Comparison of ENCODE assay signal across 8 cellular contexts in the genomic region with DNA sequence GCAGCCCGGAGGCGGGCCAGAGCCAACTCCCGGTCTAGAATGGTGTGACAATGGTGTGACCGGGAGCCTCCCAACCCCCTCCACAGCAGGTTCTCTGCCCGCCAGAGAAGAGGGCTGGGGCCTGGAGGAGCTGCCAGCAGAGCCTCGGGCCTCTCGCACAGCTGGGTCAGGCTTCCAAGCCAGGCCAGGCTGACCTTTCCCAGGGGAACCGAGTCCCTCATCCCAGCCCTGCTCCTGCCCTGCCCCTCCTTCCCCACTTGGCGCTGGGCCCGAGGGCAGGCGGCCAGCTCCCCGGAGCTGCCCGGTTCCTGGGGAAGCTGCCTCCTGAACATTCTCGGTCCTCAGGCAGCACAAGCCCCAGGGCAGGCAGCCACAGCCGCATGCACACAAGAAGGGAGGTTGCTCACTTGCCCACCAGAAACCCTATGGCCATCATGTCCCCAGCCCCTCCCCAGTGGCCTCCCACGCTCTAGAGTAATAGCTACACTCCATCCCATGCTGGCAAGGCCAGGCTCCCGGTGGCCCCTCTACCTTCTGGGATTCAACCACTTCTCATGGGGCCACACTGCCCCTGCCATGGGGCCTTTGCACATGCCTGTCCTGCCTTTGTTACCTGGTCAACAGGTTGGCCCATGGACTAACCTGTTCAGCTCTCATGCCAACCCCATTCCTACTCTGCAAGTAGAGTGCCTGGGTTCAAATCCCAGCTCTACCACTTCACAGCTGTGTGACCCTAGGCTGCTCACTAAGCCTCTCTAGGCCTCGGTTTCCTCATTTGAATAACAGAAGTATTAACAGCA.
DNase-seq lines count a peak whose midpoint lies in the region; ATAC-seq and TF ChIP-seq lines count a peak whose summit lies in the region.

No MANE protein-coding gene starts in this region.

- H4K20me1 ChIP-seq in GM23338 (replicated peaks; ENCODE audit: insufficient read depth), result peaks cover 6% of the 10 kb centered on the region; the same call in 1 of the 2 replicates

- no peaks in the 10 kb centered on the region for H3F3A ChIP-seq in GM23338 (replicated peaks; ENCODE audit: low read depth)

- peaks cover 2% of the 10 kb centered on the region; the same call in 2 of the 3 replicates for H3K9me3 Mint-ChIP-seq in GM23338
- H3K9me3 Mint-ChIP-seq in CD8-positive, alpha-beta memory T cell, result no peaks in the 10 kb centered on the region

- no peak overlapping the region for H3K4me3 Mint-ChIP-seq in GM23338
- no peak overlapping the region for H3K4me3 Mint-ChIP-seq in CD8-positive, alpha-beta memory T cell

- WGBS in adrenal gland, 4 donors, result 10 to 26% (median 16%) methylated on average over 5 to 18 of the region's 18 CpGs

- H2AFZ ChIP-seq in GM23338, result no peak overlapping the region

- peaks cover 13% of the 10 kb centered on the region; the same call in 2 of the 3 replicates for H3K4me1 Mint-ChIP-seq in GM23338
- H3K4me1 Mint-ChIP-seq in CD8-positive, alpha-beta memory T cell, result peaks cover 21 to 35% (median 27%) of the 10 kb centered on the region in 3 donors

- ATAC-seq in GM23338 (peak; percentile 7), left cardiac atrium (peak; percentile 60 to 69), sciatic nerve (peak; percentile 56), GM19328 (IDR thresholded peaks at IDR 0.05; ENCODE audit: unreplicated experiment) (no peak)

- H3K27me3 ChIP-seq in GM23338 (ENCODE audit: insufficient read depth) (no peaks in the 10 kb centered on the region), adrenal gland (no peaks in the 10 kb centered on the region)
- H3K27me3 ChIP-seq in CD8-positive, alpha-beta memory T cell (ENCODE audit: insufficient read depth, low read length, poor library complexity, severe bottlenecking), result no peaks in the 10 kb centered on the region

- no peaks in the 10 kb centered on the region; the same call in 1 of the 2 replicates for H3K36me3 ChIP-seq in GM23338 (ENCODE audit: insufficient read depth)
- H3K36me3 ChIP-seq in adrenal gland (replicated peaks in 1 of 2), result peaks cover 0 to 24% of the 10 kb centered on the region in 2 donors
- no peaks in the 10 kb centered on the region for H3K36me3 ChIP-seq in CD8-positive, alpha-beta memory T cell (ENCODE audit: insufficient read depth, low read length)

- in situ Hi-C loops in GM13976 (cut with MboI; ENCODE audit: low sequenced_read_pairs, unreplicated experiment), result loop anchor here (25.0 kb wide), 1 partner anchor 369 kb away; no protein-coding TSS in a partner anchor

- peaks cover under 1% of the 10 kb centered on the region; the same call in 1 of the 2 replicates for H3K79me2 ChIP-seq in GM23338 (replicated peaks; ENCODE audit: insufficient read depth)

- POLR2A ChIA-PET in CD8-positive, alpha-beta memory T cell (lab: Charles Lee), result interaction anchor here (0.6 kb wide), 1 partner anchor 216 kb away, joined by 3 read pairs; no protein-coding TSS in a partner anchor
- POLR2A ChIA-PET in HEK293T (lab: Yijun Ruan, JAX), result no interaction called here

- no peak overlapping the region for H3K27ac Mint-ChIP-seq in GM23338
- peak overlapping the region in 2 of 8 donors; percentile 3 to 55 for H3K27ac Mint-ChIP-seq in CD8-positive, alpha-beta memory T cell

- H3K4me3 ChIP-seq in GM23338 (no peak overlapping the region), adrenal gland (no peak overlapping the region)
- no peak overlapping the region for H3K4me3 ChIP-seq in CD8-positive, alpha-beta memory T cell (ENCODE audit: low read length)

- no peaks in the 10 kb centered on the region for H3K9me3 ChIP-seq in adrenal gland (replicated peaks in 1 of 3)
- H3K9me3 ChIP-seq in CD8-positive, alpha-beta memory T cell (ENCODE audit: low read length), result no peaks in the 10 kb centered on the region

- TF ChIP-seq POLR2A in adrenal gland (IDR thresholded peaks at IDR 0.05), result peak in 1 of 2 donors; percentile 66

- peaks cover 23% of the 10 kb centered on the region for H3K36me3 Mint-ChIP-seq in GM23338 (ENCODE audit: low read depth)
- peaks cover 0 to 54% (median 3%) of the 10 kb centered on the region in 3 donors for H3K36me3 Mint-ChIP-seq in CD8-positive, alpha-beta memory T cell

- intact Hi-C loops in adrenal gland (cut with DNase I) (no loop called here), left cardiac atrium (cut with DNase I) (no loop called here), sciatic nerve (cut with DNase I) (no loop called here)

- no peak for TF ChIP-seq CTCF in GM23338 (conservative IDR thresholded peaks at IDR 0.05; ENCODE audit: low read depth in 2 of 2)
- TF ChIP-seq CTCF in adrenal gland (IDR thresholded peaks at IDR 0.05), result peak in 1 of 6 experiments; percentile 3
- no peak for TF ChIP-seq CTCF in GM13976 (IDR thresholded peaks at IDR 0.05; ENCODE audit: borderline replicate concordance, control extremely low read depth, extremely low read depth, insufficient read depth, missing control alignments)

- H3K4me1 ChIP-seq in GM23338 (ENCODE audit: insufficient read depth) (no peaks in the 10 kb centered on the region), adrenal gland (replicated peaks in 1 of 2) (peaks cover 54 to 92% of the 10 kb centered on the region in 2 donors)
- H3K4me1 ChIP-seq in CD8-positive, alpha-beta memory T cell (ENCODE audit: insufficient read depth, low read length), result peaks cover 20% of the 10 kb centered on the region

- H3K27me3 Mint-ChIP-seq in GM23338 (ENCODE audit: insufficient read depth, low read depth, poor library complexity), result peaks cover 13% of the 10 kb centered on the region
- H3K27me3 Mint-ChIP-seq in CD8-positive, alpha-beta memory T cell, result peaks cover 0 to 4% of the 10 kb centered on the region in 2 donors

- no peak for DNase-seq in GM23338 (ENCODE audit: low spot score)
- DNase-seq in adrenal gland, result peak; percentile 94 to 97 (median 95)
- DNase-seq in left cardiac atrium, result peak; percentile 88
- peak; percentile 89 for DNase-seq in sciatic nerve (ENCODE audit: low spot score)
- no peak for DNase-seq in GM13976 (ENCODE audit: low spot score)
- no peak for DNase-seq in CD8-positive, alpha-beta memory T cell
- no peak for DNase-seq in HEK293T (ENCODE audit: extremely low spot score)

- H3K27ac ChIP-seq in GM23338 (ENCODE audit: low read depth), result no peak overlapping the region
- peak overlapping the region; percentile 63 to 100 (median 81) for H3K27ac ChIP-seq in adrenal gland
- H3K27ac ChIP-seq in CD8-positive, alpha-beta memory T cell (ENCODE audit: low read depth, low read length), result no peak overlapping the region

- no peaks in the 10 kb centered on the region for H3K9me2 ChIP-seq in GM23338 (ENCODE audit: insufficient read depth)

- H3K4me2 ChIP-seq in GM23338, result no peak overlapping the region

- CTCF ChIA-PET in CD8-positive, alpha-beta memory T cell (lab: Charles Lee), result no interaction called here
- CTCF ChIA-PET in HEK293T (lab: Yijun Ruan, JAX), result no interaction called here

TF ChIP-seq in HEK293T, 16 proteins besides CTCF, POLR2A, EP300 and RAD21:
- TF ChIP-seq, protein P1, sequence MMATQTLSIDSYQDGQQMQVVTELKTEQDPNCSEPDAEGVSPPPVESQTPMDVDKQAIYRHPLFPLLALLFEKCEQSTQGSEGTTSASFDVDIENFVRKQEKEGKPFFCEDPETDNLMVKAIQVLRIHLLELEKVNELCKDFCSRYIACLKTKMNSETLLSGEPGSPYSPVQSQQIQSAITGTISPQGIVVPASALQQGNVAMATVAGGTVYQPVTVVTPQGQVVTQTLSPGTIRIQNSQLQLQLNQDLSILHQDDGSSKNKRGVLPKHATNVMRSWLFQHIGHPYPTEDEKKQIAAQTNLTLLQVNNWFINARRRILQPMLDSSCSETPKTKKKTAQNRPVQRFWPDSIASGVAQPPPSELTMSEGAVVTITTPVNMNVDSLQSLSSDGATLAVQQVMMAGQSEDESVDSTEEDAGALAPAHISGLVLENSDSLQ (IDR thresholded peaks at IDR 0.05), result no peak
- TF ChIP-seq BHLHE40 (IDR thresholded peaks at IDR 0.05; ENCODE audit: borderline replicate concordance), result no peak

Comparison
In these comparisons a context has a peak if more than half of its experiments do, and no peak if none do; other contexts are left out.
1. DNase-seq: peak in adrenal gland (7 of 7), left cardiac atrium (single experiment) and sciatic nerve (single experiment); none in GM23338 (single experiment), GM13976 (single experiment), CD8-positive, alpha-beta memory T cell (0 of 5) and HEK293T (single experiment).
2. H3K27ac ChIP-seq: peak in adrenal gland (5 of 5); none in GM23338 (single experiment) and CD8-positive, alpha-beta memory T cell (single experiment).